In the genomic region with DNA sequence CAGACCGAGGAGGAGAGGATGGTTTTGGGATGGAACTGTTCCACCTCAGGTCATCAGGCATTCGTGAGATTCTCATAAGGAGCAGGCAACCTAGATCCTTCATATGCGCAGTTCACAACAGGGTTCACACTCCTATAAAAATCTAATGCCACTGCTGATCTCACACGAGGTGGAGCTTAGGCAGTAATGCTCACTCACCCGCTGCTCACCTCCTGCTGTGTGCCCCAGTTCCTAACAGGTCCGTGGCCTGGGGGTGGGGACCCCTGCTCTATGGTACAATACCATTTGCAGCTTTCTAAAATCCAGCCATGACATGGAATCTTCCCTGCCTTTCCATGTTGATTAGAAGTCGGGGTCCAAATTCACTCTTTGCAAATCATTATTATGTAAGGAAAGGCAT, we compare ENCODE assay signal across 28 cellular contexts.
"Had no signal": no experiment of that assay in that cellular context is flagged by ENCODE, and none has a peak within 500 bp of the region (broad histone marks: within the 10 kb centered on the region; RNA-seq: fewer than 3 reads in every experiment).

No MANE protein-coding gene starts in this region.

- H3K27me3 Mint-ChIP-seq: activated CD4-positive, alpha-beta T cell treated with anti-CD3 and anti-CD28 coated beads for 36 hours had no signal

- H3K4me2 ChIP-seq: smooth muscle cell had no signal

- H3K4me3 Mint-ChIP-seq: activated CD4-positive, alpha-beta T cell treated with anti-CD3 and anti-CD28 coated beads for 36 hours; activated CD8-positive, alpha-beta memory T cell treated with anti-CD3 and anti-CD28 coated beads, Interleukin-2, amount 10 ng/mL, durations not matched to agents 7 days and 5 days; activated CD8-positive, alpha-beta T cell treated with anti-CD3 and anti-CD28 coated beads, Interleukin-2, amount 10 ng/mL, durations not matched to agents 7 days and 5 days; brain; neural crest cell had no signal

- ATAC-seq: activated CD4-positive, alpha-beta T cell treated with anti-CD3 and anti-CD28 coated beads for 36 hours; activated CD8-positive, alpha-beta memory T cell treated with anti-CD3 and anti-CD28 coated beads, Interleukin-2, amount 10 ng/mL, durations not matched to agents 7 days and 5 days; activated CD8-positive, alpha-beta T cell treated with anti-CD3 and anti-CD28 coated beads, Interleukin-2, amount 10 ng/mL, durations not matched to agents 7 days and 5 days; activated naive CD4-positive, alpha-beta T cell treated with anti-CD3 and anti-CD28 coated beads, Interleukin-2, amount 50 U/mL, for 72 hours; left lung; lower lobe of right lung; mucosa of descending colon; pancreas; psoas muscle had no signal

- H3K36me3 Mint-ChIP-seq: activated CD8-positive, alpha-beta memory T cell treated with anti-CD3 and anti-CD28 coated beads, Interleukin-2, amount 10 ng/mL, durations not matched to agents 7 days and 5 days; activated naive CD4-positive, alpha-beta T cell treated with anti-CD3 and anti-CD28 coated beads, Interleukin-2, amount 50 U/mL, for 72 hours; brain had no signal

- DNase-seq: activated CD4-positive, alpha-beta T cell treated with anti-CD3 and anti-CD28 coated beads for 36 hours; activated CD4-positive, CD25-positive, alpha-beta regulatory T cell; activated CD8-positive, alpha-beta memory T cell treated with anti-CD3 and anti-CD28 coated beads, Interleukin-2, amount 10 ng/mL, durations not matched to agents 7 days and 5 days; activated CD8-positive, alpha-beta T cell treated with anti-CD3 and anti-CD28 coated beads, Interleukin-2, amount 10 ng/mL, durations not matched to agents 7 days and 5 days; activated naive CD4-positive, alpha-beta T cell; activated T-cell treated with anti-CD3 and anti-CD28 coated beads, Interleukin-2, amount 50 U/mL, for 48 hours; adrenal gland; caudate nucleus; esophagus squamous epithelium; foreskin melanocyte; heart right ventricle; left lung; lower lobe of right lung; mucosa of descending colon; nucleus accumbens; pancreas; psoas muscle; stimulated activated CD4-positive, alpha-beta T cell treated with anti-CD3 and anti-CD28 coated beads, Interleukin-15, amount 100 ng/mL, for 24 hours; stimulated activated CD4-positive, alpha-beta T cell treated with anti-CD3 and anti-CD28 coated beads, Interleukin-2, amount 100 ng/mL, for 24 hours; stimulated activated naive CD4-positive, alpha-beta T cell; transverse colon had no signal

- H3K36me3 ChIP-seq: adrenal gland, ascending aorta, esophagus squamous epithelium, heart right ventricle, left lung, lower lobe of right lung, pancreas, transverse colon had no signal

- H3K27ac Mint-ChIP-seq: activated CD4-positive, alpha-beta T cell treated with anti-CD3 and anti-CD28 coated beads for 36 hours; activated CD8-positive, alpha-beta memory T cell treated with anti-CD3 and anti-CD28 coated beads, Interleukin-2, amount 10 ng/mL, durations not matched to agents 7 days and 5 days; activated CD8-positive, alpha-beta T cell treated with anti-CD3 and anti-CD28 coated beads, Interleukin-2, amount 10 ng/mL, durations not matched to agents 7 days and 5 days; activated T-helper 2 cell treated with anti-CD3 and anti-CD28 coated beads, Interferon-gamma antibody, Interleukin-2, Interleukin-4, amounts not matched to agents 10 μg/mL and 5 μg/mL and 100 μg/mL, durations not matched to agents 14 hours and 24 hours and 36 hours had no signal

- H3K9me3 Mint-ChIP-seq: activated naive CD4-positive, alpha-beta T cell treated with anti-CD3 and anti-CD28 coated beads, Interleukin-2, amount 50 U/mL, for 72 hours; activated T-helper 2 cell treated with anti-CD3 and anti-CD28 coated beads, Interferon-gamma antibody, Interleukin-2, Interleukin-4, amounts not matched to agents 10 μg/mL and 5 μg/mL and 100 μg/mL, durations not matched to agents 14 hours and 24 hours and 36 hours; neural crest cell had no signal

- H3K27me3 ChIP-seq: adrenal gland, ascending aorta, esophagus squamous epithelium, heart right ventricle, left lung, pancreas, transverse colon had no signal

- H3K27ac ChIP-seq: epithelial cell of prostate, left lung, lower lobe of right lung, pancreas, psoas muscle, transverse colon had no signal

- H3K4me3 ChIP-seq: adrenal gland, ascending aorta, esophagus squamous epithelium, heart right ventricle, left lung, lower lobe of right lung, mucosa of descending colon, pancreas, psoas muscle, smooth muscle cell, transverse colon had no signal

- H3K9me3 ChIP-seq: adrenal gland, ascending aorta, esophagus squamous epithelium, heart right ventricle, left lung, lower lobe of right lung, mucosa of descending colon, pancreas, psoas muscle, transverse colon had no signal
